In the genomic region with DNA sequence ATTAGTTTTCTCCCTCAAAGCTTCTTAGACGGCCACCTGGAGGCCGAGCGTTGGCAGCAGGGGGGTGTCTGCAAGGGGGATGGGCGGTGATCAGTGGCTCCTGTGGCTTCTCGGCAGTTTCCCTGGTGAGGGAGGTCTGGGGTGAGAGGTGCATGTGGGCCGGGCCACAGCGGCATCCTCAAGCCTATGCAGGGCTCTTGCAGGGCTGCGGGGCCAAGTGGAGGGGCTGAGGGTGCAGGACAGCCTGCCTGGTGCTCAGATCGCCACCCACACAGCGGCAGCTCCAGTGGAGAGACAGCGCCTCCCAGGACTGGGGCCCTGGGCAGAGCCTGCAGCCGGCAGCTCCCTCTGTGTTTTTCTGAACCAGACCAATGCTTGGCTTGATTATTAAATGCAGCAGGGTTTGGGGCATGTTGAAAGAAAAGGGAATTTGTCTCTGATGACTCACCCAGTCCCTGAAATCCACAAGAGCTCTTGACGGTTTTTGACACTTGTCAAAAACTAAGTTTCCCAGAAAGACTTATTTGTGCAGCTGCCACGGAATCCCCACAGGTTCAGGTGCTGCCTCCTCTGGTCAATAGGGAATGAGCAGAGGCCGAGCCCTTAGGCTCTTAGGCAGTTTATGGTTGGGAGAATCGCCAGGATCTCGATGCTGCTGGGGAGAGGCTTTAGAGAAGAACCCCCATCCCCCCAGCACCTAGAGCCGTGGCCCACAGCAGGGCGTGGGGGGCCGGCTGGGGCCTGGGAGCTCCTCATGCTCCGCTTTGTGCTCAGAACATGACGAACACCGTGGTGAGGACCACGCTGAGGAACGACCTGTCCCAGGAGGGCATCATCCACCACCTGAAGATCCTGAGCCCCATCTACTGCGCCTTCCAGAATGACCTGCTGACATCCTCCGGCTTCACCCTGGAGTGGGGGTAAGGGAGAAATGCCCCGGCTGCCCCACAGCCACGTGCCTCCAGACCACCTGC, we compare ENCODE assay signal across 10 cellular contexts. TPM values are rescaled to one million over a fixed set of nuclear protein-coding genes. Genes with fewer than 3 reads are reported as not detected.
DNase-seq lines count a peak whose midpoint lies in the region; ATAC-seq and TF ChIP-seq lines count a peak whose summit lies in the region.
"Had no signal": no experiment of that assay in that cellular context is flagged by ENCODE, and none has a peak within 500 bp of the region (broad histone marks: within the 10 kb centered on the region; RNA-seq: fewer than 3 reads in every experiment).

No MANE protein-coding gene starts in this region.

- peak; percentile 42 for ATAC-seq in activated CD8-positive, alpha-beta T cell treated with anti-CD3 and anti-CD28 coated beads for 36 hours
- peak; percentile 27 for ATAC-seq in lung (ENCODE audit: insufficient read depth, low FRiP score)
- no peak for ATAC-seq in HG03378 (IDR thresholded peaks at IDR 0.05; ENCODE audit: unreplicated experiment)

- no peak overlapping the region for H3K27ac ChIP-seq in lung (ENCODE audit: low read depth in 1 of 2, low read length in 1 of 2)
- no peak overlapping the region for H3K27ac ChIP-seq in substantia nigra (ENCODE audit: low read depth, low read length, poor library complexity, severe bottlenecking)
- H3K27ac ChIP-seq: uterus had no signal

- POLR2A ChIA-PET in activated CD8-positive, alpha-beta T cell treated with anti-CD3 and anti-CD28 coated beads for 36 hours (lab: Charles Lee) = no interaction called here

- intact Hi-C loops in activated CD8-positive, alpha-beta T cell treated with anti-CD3 and anti-CD28 coated beads for 36 hours (cut with micrococcal nuclease) = no loop called here

- no peak overlapping the region for H3K4me3 Mint-ChIP-seq in activated CD8-positive, alpha-beta T cell treated with anti-CD3 and anti-CD28 coated beads for 36 hours

- H3K9me3 ChIP-seq in lung (ENCODE audit: control insufficient read depth in 2 of 2, insufficient read depth in 1 of 2, low read length in 1 of 2) = peaks cover 0 to 3% of the 10 kb centered on the region in 2 donors
- H3K9me3 ChIP-seq: uterus had no signal

- no peaks in the 10 kb centered on the region for H3K36me3 Mint-ChIP-seq in activated CD8-positive, alpha-beta T cell treated with anti-CD3 and anti-CD28 coated beads for 36 hours (ENCODE audit: low read depth)

- H3K9me3 Mint-ChIP-seq in activated CD8-positive, alpha-beta T cell treated with anti-CD3 and anti-CD28 coated beads for 36 hours = no peaks in the 10 kb centered on the region

- WGBS in lung, 2 donors = 50 to 51% methylated on average over 29 of the region's 29 CpGs

- peaks cover 39% of the 10 kb centered on the region for H3K27me3 Mint-ChIP-seq in activated CD8-positive, alpha-beta T cell treated with anti-CD3 and anti-CD28 coated beads for 36 hours

- peaks cover 0 to 4% of the 10 kb centered on the region in 2 donors for H3K4me1 ChIP-seq in lung (ENCODE audit: control insufficient read depth in 2 of 2, insufficient read depth in 2 of 2, low read length in 2 of 2)
- H3K4me1 ChIP-seq: uterus had no signal

- H3K27me3 ChIP-seq in lung (ENCODE audit: control insufficient read depth, insufficient read depth) = no peaks in the 10 kb centered on the region
- H3K27me3 ChIP-seq: uterus had no signal

- H3K27ac Mint-ChIP-seq in activated CD8-positive, alpha-beta T cell treated with anti-CD3 and anti-CD28 coated beads for 36 hours = no peak overlapping the region

- no peak overlapping the region for H3K4me3 ChIP-seq in LNCaP clone FGC (ENCODE audit: low read depth, low read length)
- H3K4me3 ChIP-seq in lung = no peak overlapping the region
- H3K4me3 ChIP-seq: uterus had no signal

- DNase-seq in DMS53 treated with DMSO at 0.1 percent for 48 hours (lab: John Stamatoyannopoulos, UW; ENCODE audit: unreplicated experiment) (peak; percentile 63), LNCaP clone FGC (ENCODE audit: low read depth) (peak; percentile 33), lung (ENCODE audit: low spot score) (peak; percentile 76), pons (ENCODE audit: low spot score) (no peak), substantia nigra (lab: John Stamatoyannopoulos, UW) (no peak), LoVo (ENCODE audit: low spot score) (no peak)
- peak; percentile 39 for DNase-seq in activated CD8-positive, alpha-beta T cell treated with anti-CD3 and anti-CD28 coated beads for 36 hours
- DNase-seq: uterus had no signal

- H3K4me1 Mint-ChIP-seq in activated CD8-positive, alpha-beta T cell treated with anti-CD3 and anti-CD28 coated beads for 36 hours (ENCODE audit: low read depth) = peaks cover 14% of the 10 kb centered on the region

- no peaks in the 10 kb centered on the region for H3K36me3 ChIP-seq in lung (ENCODE audit: control insufficient read depth in 2 of 2, insufficient read depth in 2 of 2, low read length in 2 of 2)
- H3K36me3 ChIP-seq: uterus had no signal

- CTCF ChIA-PET in activated CD8-positive, alpha-beta T cell treated with anti-CD3 and anti-CD28 coated beads for 36 hours (lab: Charles Lee) = interaction anchor here (0.9 to 2.1 kb wide), 5 partner anchors 8 to 309 kb away, joined by 3 to 6 read pairs (median 5); no protein-coding TSS in a partner anchor

- TF ChIP-seq CTCF in LNCaP clone FGC (IDR thresholded peaks at IDR 0.05; ENCODE audit: control insufficient read depth, extremely low read depth, insufficient read depth) = peak; percentile 64
- no peak for TF ChIP-seq CTCF in activated CD8-positive, alpha-beta T cell treated with anti-CD3 and anti-CD28 coated beads for 36 hours (IDR thresholded peaks at IDR 0.05)
- no peak for TF ChIP-seq CTCF in lung (IDR thresholded peaks at IDR 0.05; ENCODE audit: control extremely low read depth, extremely low read depth)

RNA-seq across cellular contexts. Expression of a gene that starts 54.7 kb away (rescaled TPM):
- total RNA-seq in activated CD8-positive, alpha-beta T cell treated with anti-CD3 and anti-CD28 coated beads for 36 hours = not detected
- total RNA-seq in lung = under 1 TPM in 1 of 2 donors, not detected in 1; 0.28 TPM
- polyA plus RNA-seq in lung = under 1 TPM; 0.10 to 0.14 TPM
- total RNA-seq: uterus had no signal
- polyA plus RNA-seq: aorta had no signal

Comparison
In these comparisons a context has a peak if more than half of its experiments do, and no peak if none do; other contexts are left out.
1. DNase-seq: peak in DMS53 treated with DMSO at 0.1 percent for 48 hours (single experiment), LNCaP clone FGC (single experiment), activated CD8-positive, alpha-beta T cell treated with anti-CD3 and anti-CD28 coated beads for 36 hours (single experiment) and lung (single experiment); none in pons (single experiment), substantia nigra (0 of 49) and LoVo (single experiment).